ENCODE assay signal across 8 cellular contexts in genomic region chr12:106986135-106986534, GRCh38. TPM values are rescaled to one million over a fixed set of nuclear protein-coding genes. Genes with fewer than 3 reads are reported as not detected.
DNase-seq lines count a peak whose midpoint lies in the region; FAIRE-seq and TF ChIP-seq lines count a peak whose summit lies in the region.

No MANE protein-coding gene starts in this region.

- H3K27me3 Mint-ChIP-seq in HFFc6 (ENCODE audit: insufficient read depth): peaks cover 3% of the 10 kb centered on the region

- FAIRE-seq in bronchial epithelial cell (lab: Jason Lieb, UNC) (no peak), frontal cortex (lab: Jason Lieb, UNC) (no peak), RCC 7860 (lab: Jason Lieb, UNC) (no peak)

- DNase-seq in HFFc6 (no peak), bronchial epithelial cell (ENCODE audit: low read depth) (no peak), frontal cortex (ENCODE audit: low spot score in 2 of 2) (no peak), T1000 (lab: John Stamatoyannopoulos, UW) (no peak), posterior vena cava (ENCODE audit: low spot score) (no peak), RCC 7860 (ENCODE audit: low spot score) (no peak)

- peak overlapping the region; percentile 75 for H3K4me3 ChIP-seq in bronchial epithelial cell (ENCODE audit: low read depth, low read length)
- H3K4me3 ChIP-seq in mucosa of rectum (ENCODE audit: low read length in 2 of 2): peak overlapping the region; percentile 75 to 78

- intact Hi-C loops in posterior vena cava (cut with DNase I): loop anchor here in 1 of 2 donors (5.0 kb wide), 1 partner anchor 41 kb away; no protein-coding TSS in a partner anchor

- peaks cover 6 to 7% of the 10 kb centered on the region in 2 donors for H3K4me1 ChIP-seq in mucosa of rectum (ENCODE audit: control insufficient read depth in 2 of 2, insufficient read depth in 2 of 2, low read length in 2 of 2)

- no peaks in the 10 kb centered on the region for H3K9me3 Mint-ChIP-seq in HFFc6

- H3K4me1 Mint-ChIP-seq in HFFc6 (ENCODE audit: low read depth): peaks cover 59% of the 10 kb centered on the region

- H3K36me3 ChIP-seq in bronchial epithelial cell (ENCODE audit: control insufficient read depth, insufficient read depth, low read length): peaks cover 2% of the 10 kb centered on the region
- peaks cover 4 to 7% of the 10 kb centered on the region in 2 donors for H3K36me3 ChIP-seq in mucosa of rectum (ENCODE audit: control insufficient read depth in 2 of 2, insufficient read depth in 2 of 2, low read length in 2 of 2)

- peak overlapping the region; percentile 82 to 85 for H3K9ac ChIP-seq in mucosa of rectum (ENCODE audit: low read depth in 1 of 2, low read length in 2 of 2)

- no peaks in the 10 kb centered on the region for H3K27me3 ChIP-seq in bronchial epithelial cell (ENCODE audit: control insufficient read depth, insufficient read depth, low read length)
- no peaks in the 10 kb centered on the region for H3K27me3 ChIP-seq in mucosa of rectum (ENCODE audit: control insufficient read depth in 2 of 2, insufficient read depth in 2 of 2, low read length in 2 of 2)

- H3K9me3 ChIP-seq in mucosa of rectum (ENCODE audit: control insufficient read depth in 2 of 2, low read length in 2 of 2): no peaks in the 10 kb centered on the region

- peak overlapping the region; percentile 97 for H3K4me3 Mint-ChIP-seq in HFFc6

- peak overlapping the region; percentile 96 for H3K27ac Mint-ChIP-seq in HFFc6

- TF ChIP-seq CTCF in 22Rv1 (IDR thresholded peaks at IDR 0.05) (no peak), HFFc6 (IDR thresholded peaks at IDR 0.05) (no peak), bronchial epithelial cell (IDR thresholded peaks at IDR 0.05; ENCODE audit: insufficient read depth, low read length, severe bottlenecking) (no peak)

- H3K27ac ChIP-seq in 22Rv1 (peak overlapping the region; percentile 55; the same call in 1 of the 2 replicates), mucosa of rectum (ENCODE audit: low read depth in 2 of 2, low read length in 2 of 2) (no peak overlapping the region)

- H3K36me3 Mint-ChIP-seq in HFFc6 (ENCODE audit: low read depth): peaks cover 23% of the 10 kb centered on the region

RNA-seq across cellular contexts. Expression of gene MTERF2, which starts 0.8 kb away (rescaled TPM):
- 1 to 10 TPM; 3.0 to 5.6 (median 5.1) TPM for total RNA-seq in HFFc6 (2021; fragmentation: NEBNext Ultra II Directional; extraction: Animal tissue kit (Norgen Biotek cat#: 25700))
- total RNA-seq in bronchial epithelial cell (3.6 and 3.9 TPM in 2 replicates), frontal cortex (18.3 TPM), posterior vena cava (10 to 100 TPM in 1 of 2 donors, 1 to 10 TPM in 1; 8.3 to 10.4 TPM)

RNA-seq across cellular contexts. Expression of gene TMEM263, which starts 30.4 kb away (rescaled TPM):
- 100 to 1,000 TPM; 157 to 188 (median 167) TPM for total RNA-seq in HFFc6 (2021; fragmentation: NEBNext Ultra II Directional; extraction: Animal tissue kit (Norgen Biotek cat#: 25700))
- total RNA-seq in bronchial epithelial cell: 15.9 and 26.6 TPM in 2 replicates
- total RNA-seq in frontal cortex: 36.3 TPM
- total RNA-seq in posterior vena cava: 10 to 100 TPM; 57.0 to 57.4 TPM
